6 cellular contexts compared by ENCODE assay signal in the genomic region with DNA sequence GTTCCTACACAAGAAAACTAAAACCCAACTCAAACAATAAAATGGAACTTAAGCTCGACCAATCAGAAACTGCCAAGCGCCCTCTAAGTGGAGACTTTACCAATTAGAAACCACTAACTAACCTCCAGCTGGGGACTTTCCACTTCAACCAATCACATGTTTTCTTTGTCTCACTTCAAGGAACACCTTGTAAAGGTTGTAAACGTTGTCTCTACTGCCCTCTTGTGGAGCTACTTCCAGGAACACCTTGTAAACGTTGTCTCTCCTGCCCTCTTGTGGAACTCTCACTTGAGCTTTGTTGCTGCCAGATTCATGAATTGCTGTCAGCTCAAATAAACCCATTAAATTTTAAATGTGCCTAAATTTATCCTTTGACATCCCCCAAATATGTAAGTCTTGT. TPM values are rescaled to one million over a fixed set of nuclear protein-coding genes. Genes with fewer than 3 reads are reported as not detected.
"Had no signal": no experiment of that assay in that cellular context is flagged by ENCODE, and none has a peak within 500 bp of the region (broad histone marks: within the 10 kb centered on the region; RNA-seq: fewer than 3 reads in every experiment).

No MANE protein-coding gene starts in this region.

RNA-seq across cellular contexts. Expression of a gene that starts 46.7 kb away (rescaled TPM):
- total RNA-seq: gastrocnemius medialis; omental fat pad; SJCRH30; smooth muscle cell; T-helper 2 cell treated with Interferon-gamma antibody and Interleukin-4, amounts not matched to agents 100 ng/mL and 5 ng/mL, for 36 hours; temporal lobe had no signal
